ENCODE assay signal across 8 cellular contexts in the genomic region with DNA sequence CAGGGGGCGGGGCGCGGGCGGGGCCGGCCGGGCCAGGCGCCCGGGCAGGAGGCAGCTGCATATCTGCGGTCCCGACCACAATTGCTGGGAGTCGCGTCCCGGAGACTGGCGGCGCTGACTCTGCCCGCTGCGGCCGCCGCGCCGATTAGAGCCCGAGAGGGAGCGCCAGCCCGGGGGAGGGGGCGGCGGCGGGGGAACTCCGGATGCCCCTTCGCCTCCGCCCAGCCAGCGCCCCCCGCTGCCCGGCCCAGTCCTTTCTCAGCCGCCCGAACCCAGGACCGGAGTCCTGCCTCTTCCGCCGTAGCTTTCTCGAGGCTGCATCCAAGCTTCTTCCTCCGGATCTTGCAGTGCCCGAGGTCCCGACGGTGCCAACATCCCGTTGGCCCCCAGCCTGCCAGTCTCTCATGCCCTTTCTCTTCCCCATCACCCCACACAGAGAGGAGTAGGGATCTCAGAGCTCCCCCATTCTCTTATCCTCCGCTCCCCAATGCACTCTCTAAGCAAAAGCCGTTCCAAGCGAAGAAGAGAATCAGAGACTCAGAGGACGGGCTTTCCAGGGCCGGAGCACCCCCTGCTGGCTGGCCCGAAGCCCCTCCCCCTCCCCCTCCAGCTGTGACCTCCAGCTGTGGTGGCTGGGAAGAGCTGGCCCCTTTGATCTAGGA. TPM values are rescaled to one million over a fixed set of nuclear protein-coding genes. Genes with fewer than 3 reads are reported as not detected.
DNase-seq lines count a peak whose midpoint lies in the region; ATAC-seq and TF ChIP-seq lines count a peak whose summit lies in the region.

No MANE protein-coding gene starts in this region.

- H3K27ac ChIP-seq in HCT116 (ENCODE audit: low read depth, low read length): peak overlapping the region; percentile 65
- peak overlapping the region; percentile 80 to 88 for H3K27ac ChIP-seq in coronary artery

- H3K4me3 ChIP-seq in HCT116 (replicated peaks in 1 of 2; ENCODE audit: low read depth in 1 of 2, low read length in 2 of 2): peak overlapping the region; percentile 54 to 68
- peak overlapping the region; percentile 75 for H3K4me3 ChIP-seq in coronary artery

- CTCF ChIA-PET in HCT116 (lab: Charles Lee): interaction anchor here (0.7 to 2.5 kb wide), 22 partner anchors 9 to 279 kb away, joined by 3 to 14 read pairs (median 5); partner anchors contain the start of genes AAAS and AMHR2

- TF ChIP-seq RAD21 in HCT116 (IDR thresholded peaks at IDR 0.05; ENCODE audit: low read depth): peak; percentile 71

- DNase-seq in DMS114 treated with DMSO at 0.1 percent for 48 hours (lab: John Stamatoyannopoulos, UW; ENCODE audit: unreplicated experiment): peak; percentile 64
- no peak for DNase-seq in HCT116 (ENCODE audit: low read depth, low spot score)
- peak; percentile 42 for DNase-seq in NCI-H2171 treated with DMSO at 0.1 percent for 48 hours (lab: John Stamatoyannopoulos, UW)
- peak; percentile 79 for DNase-seq in activated CD4-positive, alpha-beta T cell treated with anti-CD3 and anti-CD28 coated beads for 48 hours
- DNase-seq in coronary artery (ENCODE audit: low spot score): peak; percentile 86
- DNase-seq in left lobe of liver (ENCODE audit: low spot score): peak; percentile 67
- DNase-seq in stimulated activated CD4-positive, alpha-beta T cell treated with anti-CD3 and anti-CD28 coated beads, Interleukin-2, amount 100 ng/mL, for 4 hours (ENCODE audit: low read depth): peak; percentile 52

- H3K9me3 ChIP-seq in HCT116 (ENCODE audit: control insufficient read depth in 1 of 2, insufficient read depth in 1 of 2, low read depth in 1 of 2, low read length in 2 of 2): no peaks in the 10 kb centered on the region

- TF ChIP-seq CTCF in HCT116 (IDR thresholded peaks at IDR 0.05 in 2 of 3, conservative IDR thresholded peaks at IDR 0.05 in 1 of 3; ENCODE audit: borderline replicate concordance in 1 of 3, insufficient read depth in 1 of 3, low read depth in 2 of 3, low read length in 2 of 3) (peak; percentile 63 to 67 (median 65); a peak in 5 of 6 replicates), coronary artery (IDR thresholded peaks at IDR 0.05) (peak; percentile 86)

- RAD21 ChIA-PET in HCT116 (lab: Charles Lee; ENCODE audit: low non-redundant PET in 1 of 2, low total read pairs in 2 of 2, uncharacterized antibody in 2 of 2, unreplicated experiment in 2 of 2): interaction anchor here (0.7 to 1.8 kb wide), 6 partner anchors 18 to 164 kb away, joined by 3 to 4 read pairs (median 3); partner anchors contain the start of gene AAAS (in 1 of the 2)

- peak overlapping the region; percentile 71 for H2AFZ ChIP-seq in HCT116 (ENCODE audit: low read depth, low read length, poor library complexity, severe bottlenecking)

- no peaks in the 10 kb centered on the region for H4K20me1 ChIP-seq in HCT116 (ENCODE audit: insufficient read depth)

- ATAC-seq in HCT116 (peak; percentile 81), left lobe of liver (peak; percentile 94), GM18907 (IDR thresholded peaks at IDR 0.05; ENCODE audit: unreplicated experiment) (no peak)

- H3K79me2 ChIP-seq in HCT116 (ENCODE audit: insufficient read depth, low read length): no peaks in the 10 kb centered on the region

- intact Hi-C loops in HCT116 (cut with micrococcal nuclease): no loop called here

- POLR2A ChIA-PET in HCT116 (lab: Charles Lee): interaction anchor here (0.6 to 1.6 kb wide), 6 partner anchors 13 to 77 kb away, joined by 3 to 9 read pairs (median 3); partner anchors contain the start of genes AAAS and SP1

- no TSS peak for BruUV-seq in HCT116 (replicated peaks; lab: Mats Ljungman, UMichigan)

- no peak for TF ChIP-seq POLR2A in HCT116 (IDR thresholded peaks at IDR 0.05; ENCODE audit: borderline replicate concordance, extremely low read depth, insufficient read depth, insufficient read length)

- H3K4me2 ChIP-seq in HCT116 (ENCODE audit: low read length): peak overlapping the region; percentile 93

- H3K27me3 ChIP-seq in HCT116 (ENCODE audit: insufficient read depth, low read length): no peaks in the 10 kb centered on the region

- H3K4me1 ChIP-seq in HCT116 (ENCODE audit: control insufficient read depth in 1 of 2, insufficient read depth in 2 of 2, low read length in 2 of 2): peaks cover 11 to 21% of the 10 kb centered on the region in 2 experiments; a peak in 3 of 4 replicates

- peak overlapping the region; percentile 67 for H3K9ac ChIP-seq in HCT116 (ENCODE audit: low read length)

- no peaks in the 10 kb centered on the region for H3K9me2 ChIP-seq in HCT116 (ENCODE audit: insufficient read depth)

- H3K36me3 ChIP-seq in HCT116 (ENCODE audit: control insufficient read depth in 1 of 2, insufficient read depth in 2 of 2, low read length in 2 of 2): no peaks in the 10 kb centered on the region

TF ChIP-seq in HCT116, 20 proteins besides CTCF, POLR2A, EP300 and RAD21:
- peak; percentile 93 for TF ChIP-seq TCF7L2 (IDR thresholded peaks at IDR 0.05; ENCODE audit: borderline replicate concordance, extremely low read depth, insufficient read depth, insufficient read length)
- peak; percentile 40 for TF ChIP-seq ZFX (IDR thresholded peaks at IDR 0.05)
- TF ChIP-seq, protein P1, sequence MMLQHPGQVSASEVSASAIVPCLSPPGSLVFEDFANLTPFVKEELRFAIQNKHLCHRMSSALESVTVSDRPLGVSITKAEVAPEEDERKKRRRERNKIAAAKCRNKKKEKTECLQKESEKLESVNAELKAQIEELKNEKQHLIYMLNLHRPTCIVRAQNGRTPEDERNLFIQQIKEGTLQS (IDR thresholded peaks at IDR 0.05): no peak
- peak; percentile 72 for TF ChIP-seq POLR2AphosphoS5 (IDR thresholded peaks at IDR 0.05; ENCODE audit: low read depth, low read length)
- TF ChIP-seq CBX3 (IDR thresholded peaks at IDR 0.05; ENCODE audit: low read depth): no peak

RNA-seq across cellular contexts. Expression of gene SP7, which starts 8.8 kb away (rescaled TPM):
- not detected for total RNA-seq in HCT116 (2021; ENCODE audit: unreplicated experiment)
- 0.02 and 0.04 TPM in 2 replicates for polyA plus RNA-seq in HCT116 (2012)
- not detected for total RNA-seq in left lobe of liver

RNA-seq across cellular contexts. Expression of gene AAAS, which starts 23.5 kb away (rescaled TPM):
- 87.9 TPM for total RNA-seq in HCT116 (2021; ENCODE audit: unreplicated experiment)
- polyA plus RNA-seq in HCT116 (2012): 64.1 and 77.3 TPM in 2 replicates
- total RNA-seq in left lobe of liver: 28.2 TPM

RNA-seq across cellular contexts. Expression of gene SP1, which starts 35.0 kb away (rescaled TPM):
- 96.8 TPM for total RNA-seq in HCT116 (2021; ENCODE audit: unreplicated experiment)
- polyA plus RNA-seq in HCT116 (2012): 46.2 and 50.1 TPM in 2 replicates
- total RNA-seq in left lobe of liver: 24.5 TPM

RNA-seq across cellular contexts. Expression of gene MYG1, which starts 45.5 kb away (rescaled TPM):
- total RNA-seq in HCT116 (2021; ENCODE audit: unreplicated experiment) (104 TPM), left lobe of liver (24.0 TPM)
- polyA plus RNA-seq in HCT116 (2012): 101 and 106 TPM in 2 replicates

RNA-seq across cellular contexts. Expression of gene PFDN5, which starts 49.6 kb away (rescaled TPM):
- 318 TPM for total RNA-seq in HCT116 (2021; ENCODE audit: unreplicated experiment)
- polyA plus RNA-seq in HCT116 (2012): 540 and 548 TPM in 2 replicates
- 114 TPM for total RNA-seq in left lobe of liver
